Comparison of ENCODE assay signal across 19 cellular contexts in genomic region chr1:179296831-179297377, GRCh38. TPM values are rescaled to one million over a fixed set of nuclear protein-coding genes. Genes with fewer than 3 reads are reported as not detected.
DNase-seq lines count a peak whose midpoint lies in the region; ATAC-seq and TF ChIP-seq lines count a peak whose summit lies in the region.
"Had no signal": no experiment of that assay in that cellular context is flagged by ENCODE, and none has a peak within 500 bp of the region (broad histone marks: within the 10 kb centered on the region; RNA-seq: fewer than 3 reads in every experiment).

No MANE protein-coding gene starts in this region.

- no peak for TF ChIP-seq POLR2A in thyroid gland (IDR thresholded peaks at IDR 0.05)

- no CpG with 5 or more reads among the region's 4 CpGs for WGBS in H9 (ENCODE audit: extremely low coverage, insufficient read length, low lambda C conversion rate)
- WGBS in thyroid gland, 2 donors: 89 to 90% methylated on average over 4 of the region's 4 CpGs

- H3K9me3 ChIP-seq in iPS-20b (ENCODE audit: insufficient read depth, low read depth, low read length) (no peaks in the 10 kb centered on the region), H9 (ENCODE audit: control insufficient read depth, low read depth, low read length) (no peaks in the 10 kb centered on the region), thyroid gland (no peaks in the 10 kb centered on the region)
- H3K9me3 ChIP-seq: gastroesophageal sphincter had no signal

- H2BK20ac ChIP-seq in H9 (ENCODE audit: low read depth, low read length, poor library complexity, severe bottlenecking): no peak overlapping the region

- no peak overlapping the region for H2BK12ac ChIP-seq in H9 (ENCODE audit: insufficient read length, low read depth, low read length)

- POLR2A ChIA-PET in T-cell (lab: Charles Lee): interaction anchor here in 1 of 2 donors (0.5 kb wide), 1 partner anchor 36 kb away, joined by 6 read pairs; no protein-coding TSS in a partner anchor

- H4K20me1 ChIP-seq in H9 (ENCODE audit: control insufficient read depth, insufficient read depth, insufficient read length): no peaks in the 10 kb centered on the region

- peak overlapping the region; percentile 36 for H3K27ac Mint-ChIP-seq in Calu3 (ENCODE audit: unreplicated experiment)
- peak overlapping the region; percentile 37 to 53 for H3K27ac Mint-ChIP-seq in T-cell
- no peak overlapping the region for H3K27ac Mint-ChIP-seq in H9

- ATAC-seq in T-cell (replicated peaks in 1 of 4): no peak
- no peak for ATAC-seq in HG02970 (IDR thresholded peaks at IDR 0.05; ENCODE audit: low FRiP score, unreplicated experiment)
- ATAC-seq in GM18858 (IDR thresholded peaks at IDR 0.05; ENCODE audit: unreplicated experiment): no peak
- ATAC-seq: gastroesophageal sphincter had no signal

- no peak overlapping the region for H3K18ac ChIP-seq in H9 (ENCODE audit: insufficient read length, low read depth, low read length)

- peak overlapping the region; percentile 99 for H3K4me3 Mint-ChIP-seq in Calu3 (ENCODE audit: low read depth, unreplicated experiment)
- H3K4me3 Mint-ChIP-seq in T-cell: peak overlapping the region in 2 of 3 donors; percentile 23 to 54
- H3K4me3 Mint-ChIP-seq in H9: no peak overlapping the region; a peak in 1 of 5 replicates

- H3K9ac ChIP-seq in iPS-20b (ENCODE audit: low read depth, low read length): no peak overlapping the region
- no peak overlapping the region for H3K9ac ChIP-seq in H9 (ENCODE audit: extremely low read depth, insufficient read length, low read length)

- peaks cover 48% of the 10 kb centered on the region for H3K36me3 Mint-ChIP-seq in Calu3 (ENCODE audit: insufficient read depth, unreplicated experiment)
- peaks cover 14% of the 10 kb centered on the region for H3K36me3 Mint-ChIP-seq in T-cell
- peaks cover 0 to 4% (median 0%) of the 10 kb centered on the region in 3 experiments; a peak in 1 of 7 replicates for H3K36me3 Mint-ChIP-seq in H9 (ENCODE audit: insufficient read depth in 1 of 3, low read depth in 3 of 3)

- no peak for DNase-seq in Calu3
- DNase-seq in T-cell: no peak
- DNase-seq in H9: no peak
- no peak for DNase-seq in thyroid gland
- DNase-seq: activated CD4-positive, CD25-positive, alpha-beta regulatory T cell; activated effector memory CD4-positive, alpha-beta T cell treated with Interleukin-2 at 50 U/mL for 16 hours; C1 segment of cervical spinal cord; GF-D8; islet precursor cell; NCI-H2107; stimulated activated CD4-positive, alpha-beta T cell treated with anti-CD3 and anti-CD28 coated beads, Interleukin-4, amount 100 ng/mL, for 1 hour; stimulated activated naive CD4-positive, alpha-beta T cell treated with Interleukin-2 at 50 U/mL for 16 hours had no signal

- H4K5ac ChIP-seq in H9 (ENCODE audit: insufficient read length, low read depth, low read length): no peak overlapping the region

- H3K79me1 ChIP-seq in H9 (ENCODE audit: insufficient read depth, low read depth, low read length, poor library complexity, severe bottlenecking): no peaks in the 10 kb centered on the region

- no peak overlapping the region for H2BK120ac ChIP-seq in H9 (ENCODE audit: low read depth, low read length, poor library complexity, severe bottlenecking)

- intact Hi-C loops in Calu3 (cut with micrococcal nuclease; ENCODE audit: unreplicated experiment) (loop anchor here (2.0 to 5.0 kb wide), 2 partner anchors 14 to 35 kb away; no protein-coding TSS in a partner anchor), thyroid gland (cut with DNase I) (no loop called here)

- peaks cover 3% of the 10 kb centered on the region for H3K23me2 ChIP-seq in H9 (ENCODE audit: insufficient read length, low read depth, low read length, poor library complexity, severe bottlenecking)

- no peak overlapping the region for H2AK5ac ChIP-seq in H9 (ENCODE audit: insufficient read length, low read length)

- no peak overlapping the region for H3K14ac ChIP-seq in H9 (ENCODE audit: insufficient read depth, low read length)

- H3K79me2 ChIP-seq in H9 (ENCODE audit: insufficient read depth, low read length): no peaks in the 10 kb centered on the region

- no peak overlapping the region for H4K91ac ChIP-seq in H9 (ENCODE audit: insufficient read length, low read depth, low read length)

- no peak overlapping the region for H3T11ph ChIP-seq in H9 (ENCODE audit: low read length)

- no peak overlapping the region for H3K4me2 ChIP-seq in H9 (ENCODE audit: insufficient read depth, insufficient read length, low read length)

- no peak overlapping the region for H4K8ac ChIP-seq in H9 (replicated peaks; ENCODE audit: insufficient read length, low read depth, low read length)

- no peak overlapping the region for H3K4ac ChIP-seq in H9 (ENCODE audit: low read depth, low read length)

- no peak for TF ChIP-seq CTCF in C4-2B (conservative IDR thresholded peaks at IDR 0.05)
- no peak for TF ChIP-seq CTCF in Calu3 (IDR thresholded peaks at IDR 0.05; ENCODE audit: unreplicated experiment)
- TF ChIP-seq CTCF in H9 (conservative IDR thresholded peaks at IDR 0.05): no peak
- no peak for TF ChIP-seq CTCF in thyroid gland (IDR thresholded peaks at IDR 0.05)

- no peak overlapping the region for H2BK15ac ChIP-seq in H9 (ENCODE audit: low read depth, low read length)

- no peak overlapping the region for H2BK5ac ChIP-seq in H9 (ENCODE audit: insufficient read length, low read length)

- H3K56ac ChIP-seq in H9 (ENCODE audit: insufficient read length, low read depth, low read length): no peak overlapping the region

- no peaks in the 10 kb centered on the region for H3K9me3 Mint-ChIP-seq in Calu3 (ENCODE audit: low read depth, unreplicated experiment)
- no peaks in the 10 kb centered on the region for H3K9me3 Mint-ChIP-seq in T-cell
- peaks cover 0 to 5% of the 10 kb centered on the region in 2 experiments; a peak in 2 of 5 replicates for H3K9me3 Mint-ChIP-seq in H9

- no peak overlapping the region for H2AFZ ChIP-seq in H9 (ENCODE audit: low read length)

- H3K27me3 ChIP-seq in iPS-20b (ENCODE audit: insufficient read depth, low read length) (peaks cover 76% of the 10 kb centered on the region), H9 (ENCODE audit: insufficient read depth, low read length) (peaks cover 49% of the 10 kb centered on the region), thyroid gland (no peaks in the 10 kb centered on the region)
- H3K27me3 ChIP-seq: cardiac muscle cell, gastroesophageal sphincter had no signal

- CTCF ChIA-PET in Calu3 (lab: Charles Lee): no interaction called here
- CTCF ChIA-PET in T-cell (lab: Charles Lee): no interaction called here

- H3K27ac ChIP-seq in C4-2B: peak overlapping the region; percentile 49
- H3K27ac ChIP-seq in iPS-20b (ENCODE audit: low read length): no peak overlapping the region
- H3K27ac ChIP-seq in H9 (ENCODE audit: insufficient read length, low read depth, low read length): no peak overlapping the region
- H3K27ac ChIP-seq in thyroid gland: no peak overlapping the region
- H3K27ac ChIP-seq: cardiac muscle cell, gastroesophageal sphincter, SK-N-MC had no signal

- H3K27me3 Mint-ChIP-seq in Calu3 (ENCODE audit: unreplicated experiment) (no peaks in the 10 kb centered on the region), T-cell (no peaks in the 10 kb centered on the region), H9 (ENCODE audit: low read depth) (peaks cover 96% of the 10 kb centered on the region)

- peaks cover 59% of the 10 kb centered on the region for H3K4me1 Mint-ChIP-seq in Calu3 (ENCODE audit: low read depth, unreplicated experiment)
- peaks cover 65 to 76% (median 66%) of the 10 kb centered on the region in 3 donors for H3K4me1 Mint-ChIP-seq in T-cell
- H3K4me1 Mint-ChIP-seq in H9: peaks cover 26 to 28% of the 10 kb centered on the region in 2 experiments

- no peak overlapping the region for H3K23ac ChIP-seq in H9 (ENCODE audit: insufficient read length, low read depth, low read length)

- BruUV-seq in Calu3 (replicated peaks; lab: Mats Ljungman, UMichigan): no TSS peak

- peak overlapping the region; percentile 10; the same call in 1 of the 2 replicates for H3K4me3 ChIP-seq in iPS-20b (ENCODE audit: low read length)
- no peak overlapping the region for H3K4me3 ChIP-seq in thyroid gland (replicated peaks in 1 of 3)
- H3K4me3 ChIP-seq: cardiac muscle cell, gastroesophageal sphincter, SK-N-MC had no signal

- H3K4me1 ChIP-seq in iPS-20b (ENCODE audit: insufficient read depth, low read length): peaks cover 12% of the 10 kb centered on the region
- H3K4me1 ChIP-seq in H9 (ENCODE audit: insufficient read depth, low read length): no peaks in the 10 kb centered on the region
- peaks cover 6 to 7% of the 10 kb centered on the region in 2 donors for H3K4me1 ChIP-seq in thyroid gland

- no peaks in the 10 kb centered on the region for H3K36me3 ChIP-seq in iPS-20b (ENCODE audit: insufficient read depth, low read depth, low read length)
- no peaks in the 10 kb centered on the region for H3K36me3 ChIP-seq in thyroid gland
- H3K36me3 ChIP-seq: cardiac muscle cell, gastroesophageal sphincter had no signal

RNA-seq across cellular contexts. Expression of gene SOAT1, which starts 3.3 kb away (rescaled TPM):
- total RNA-seq in Calu3 (2022) (134 and 190 TPM in 2 replicates), T-cell (10 to 100 TPM; 35.0 to 42.1 (median 39.1) TPM), H9 (2021) (7.5 and 8.8 TPM in 2 replicates), thyroid gland (10 to 100 TPM; 15.0 to 18.6 (median 16.9) TPM)

Comparison
In these comparisons a context has a peak if more than half of its experiments do, and no peak if none do; other contexts are left out.
1. H3K27ac Mint-ChIP-seq: peak in Calu3 (single experiment) and T-cell (2 of 2); none in H9 (0 of 3).
2. H3K4me3 Mint-ChIP-seq: peak in Calu3 (single experiment) and T-cell (2 of 3); none in H9 (0 of 2).